ENCODE assay signal across 17 cellular contexts in the genomic region with DNA sequence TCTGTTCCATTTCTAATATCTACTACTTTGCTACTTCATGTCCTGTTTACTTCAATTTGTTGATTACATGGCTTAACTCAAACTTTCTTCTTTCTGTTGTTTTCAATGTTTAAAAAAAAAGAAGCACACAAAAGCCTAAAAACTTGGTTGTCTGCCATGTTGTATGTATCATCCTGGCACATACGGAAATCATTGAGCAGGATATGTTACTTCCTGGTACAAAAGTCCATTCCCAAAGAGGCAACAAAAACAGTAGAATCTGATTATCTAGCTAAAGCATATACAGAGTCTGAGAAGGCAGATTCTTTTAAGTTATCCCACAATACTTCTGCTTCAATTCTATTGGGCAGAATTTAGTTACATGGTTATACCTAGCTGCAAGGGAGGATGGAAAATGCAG. TPM values are rescaled to one million over a fixed set of nuclear protein-coding genes. Genes with fewer than 3 reads are reported as not detected.
"Had no signal": no experiment of that assay in that cellular context is flagged by ENCODE, and none has a peak within 500 bp of the region (broad histone marks: within the 10 kb centered on the region; RNA-seq: fewer than 3 reads in every experiment).

No MANE protein-coding gene starts in this region.

- H3K4me1 ChIP-seq: psoas muscle had no signal

- DNase-seq: activated CD4-positive, alpha-beta T cell treated with anti-CD3 and anti-CD28 coated beads, Interleukin-2, amount 50 U/mL, for 1 hour; activated naive CD4-positive, alpha-beta T cell treated with anti-CD3 and anti-CD28 coated beads, Interleukin-2, amount 50 U/mL, for 16 hours; activated T-cell treated with anti-CD3 and anti-CD28 coated beads for 4 hours; endodermal cell; esophagus squamous epithelium; hypothalamus; naive thymus-derived CD8-positive, alpha-beta T cell; nucleus accumbens; psoas muscle; sigmoid colon; stimulated activated CD4-positive, alpha-beta T cell treated with anti-CD3 and anti-CD28 coated beads, Interleukin-12 subunit alpha, Interleukin-12 subunit beta, amount 100 ng/mL, for 4 hours; stimulated activated naive CD4-positive, alpha-beta T cell treated with Interleukin-2 at 50 U/mL for 16 hours; T-helper 17 cell had no signal

- H3K27ac ChIP-seq: esophagus squamous epithelium, psoas muscle, sigmoid colon, suprapubic skin had no signal

- ATAC-seq: naive thymus-derived CD8-positive, alpha-beta T cell; psoas muscle; T-helper 17 cell had no signal

- H3K4me3 ChIP-seq: esophagus squamous epithelium, lung, psoas muscle, sigmoid colon, suprapubic skin had no signal

- H3K36me3 ChIP-seq: esophagus squamous epithelium, sigmoid colon, suprapubic skin had no signal

RNA-seq across cellular contexts. Expression of a gene that starts 14.5 kb away (rescaled TPM):
- total RNA-seq: activated CD8-positive, alpha-beta memory T cell treated with anti-CD3 and anti-CD28 coated beads for 36 hours; activated T-helper 2 cell treated with anti-CD3 and anti-CD28 coated beads, Interferon-gamma antibody, Interleukin-2, Interleukin-4, amounts not matched to agents 10 μg/mL and 5 μg/mL and 100 μg/mL, durations not matched to agents 14 hours and 24 hours and 36 hours; naive thymus-derived CD8-positive, alpha-beta T cell had no signal
- polyA plus RNA-seq: naive thymus-derived CD8-positive, alpha-beta T cell had no signal
